14 cellular contexts compared by ENCODE assay signal in the genomic region with DNA sequence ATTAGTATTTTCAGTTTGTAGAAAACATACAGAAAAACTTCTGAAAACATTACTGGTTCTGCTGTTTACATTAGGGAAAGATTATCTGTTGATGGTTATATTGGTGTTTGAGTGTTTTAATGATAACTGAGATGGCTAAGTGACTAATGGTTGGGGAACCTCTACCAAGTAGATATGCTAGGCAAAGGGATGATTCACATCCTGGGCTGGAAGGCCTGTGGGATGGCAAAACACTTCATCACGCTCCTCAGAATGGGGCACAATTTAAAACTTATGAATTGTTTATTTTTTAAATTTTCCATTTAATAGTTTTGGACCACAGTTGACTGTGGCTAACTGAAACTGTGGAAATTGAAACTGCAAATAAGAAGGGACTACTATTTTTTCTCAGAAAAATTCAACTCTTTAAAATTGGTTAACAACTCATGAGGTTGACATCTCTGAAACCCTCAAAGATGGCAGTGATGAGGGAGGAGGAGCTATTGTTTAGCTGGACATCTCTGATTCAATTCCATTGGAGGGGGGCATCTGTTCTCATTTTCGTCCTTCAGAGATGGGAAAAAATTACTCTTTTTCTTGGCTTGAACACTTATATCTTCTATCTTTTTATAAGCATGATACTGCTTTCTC. TPM values are rescaled to one million over a fixed set of nuclear protein-coding genes. Genes with fewer than 3 reads are reported as not detected.
DNase-seq lines count a peak whose midpoint lies in the region; ATAC-seq and TF ChIP-seq lines count a peak whose summit lies in the region.
"Had no signal": no experiment of that assay in that cellular context is flagged by ENCODE, and none has a peak within 500 bp of the region (broad histone marks: within the 10 kb centered on the region; RNA-seq: fewer than 3 reads in every experiment).

No MANE protein-coding gene starts in this region.

- no peak for TF ChIP-seq CTCF in RWPE2 (IDR thresholded peaks at IDR 0.05; ENCODE audit: poor library complexity, severe bottlenecking)

- peaks cover 49% of the 10 kb centered on the region for H3K4me1 Mint-ChIP-seq in activated T-cell treated with anti-CD3 and anti-CD28 coated beads, Interleukin-2, amount 50 U/mL, for 72 hours (ENCODE audit: low read depth)

- peak overlapping the region; percentile 88 for H3K27ac Mint-ChIP-seq in activated T-cell treated with anti-CD3 and anti-CD28 coated beads, Interleukin-2, amount 50 U/mL, for 72 hours
- H3K27ac Mint-ChIP-seq: CD4-positive, CD25-positive, alpha-beta regulatory T cell had no signal

- no peaks in the 10 kb centered on the region for H3K9me3 ChIP-seq in RWPE2 (ENCODE audit: severe bottlenecking)
- H3K9me3 ChIP-seq: esophagus squamous epithelium, spleen had no signal

- no peaks in the 10 kb centered on the region for H3K36me3 Mint-ChIP-seq in activated T-cell treated with anti-CD3 and anti-CD28 coated beads, Interleukin-2, amount 50 U/mL, for 72 hours (ENCODE audit: insufficient read depth in 2 of 2)

- H3K4me3 Mint-ChIP-seq in activated T-cell treated with anti-CD3 and anti-CD28 coated beads, Interleukin-2, amount 50 U/mL, for 72 hours, result peak overlapping the region; percentile 38 to 79
- H3K4me3 Mint-ChIP-seq: CD4-positive, CD25-positive, alpha-beta regulatory T cell; T-cell had no signal

- peak in 1 of 2 donors; percentile 26 for DNase-seq in activated T-cell treated with anti-CD3 and anti-CD28 coated beads, Interleukin-2, amount 50 U/mL, for 72 hours
- DNase-seq in activated T-cell treated with anti-CD3 and anti-CD28 coated beads, Interleukin-2, amount 50 U/mL, for 48 hours, result no peak
- DNase-seq in RWPE2 (ENCODE audit: low spot score), result no peak
- DNase-seq in epithelial cell of prostate (ENCODE audit: low read depth, low spot score), result peak; percentile 16
- no peak for DNase-seq in stimulated activated naive CD8-positive, alpha-beta T cell treated with anti-CD3 and anti-CD28 coated beads, Interleukin-15, Interleukin-2, amounts not matched to agents 100 U/mL and 50 U/mL, for 24 hours
- DNase-seq in HuH-7.5 (ENCODE audit: low spot score), result no peak
- no peak for DNase-seq in COR-L47 (lab: John Stamatoyannopoulos, UW)
- no peak for DNase-seq in activated CD4-positive, alpha-beta T cell treated with anti-CD3 and anti-CD28 coated beads for 1 hour
- DNase-seq: esophagus squamous epithelium, mesendoderm, NCI-H345, spleen, T-cell had no signal

- peaks cover 31% of the 10 kb centered on the region for H3K4me1 ChIP-seq in RWPE2 (ENCODE audit: insufficient read depth, poor library complexity, severe bottlenecking)
- H3K4me1 ChIP-seq: esophagus squamous epithelium had no signal

- H3K27ac ChIP-seq in RWPE2 (ENCODE audit: poor library complexity, severe bottlenecking) (peak overlapping the region; percentile 89), epithelial cell of prostate (peak overlapping the region; percentile 80)
- H3K27ac ChIP-seq: esophagus squamous epithelium, spleen had no signal

- H3K27me3 ChIP-seq in RWPE2 (ENCODE audit: insufficient read depth, poor library complexity, severe bottlenecking), result no peaks in the 10 kb centered on the region
- H3K27me3 ChIP-seq: esophagus squamous epithelium, spleen had no signal

- peak; percentile 79 to 87 for ATAC-seq in activated T-cell treated with anti-CD3 and anti-CD28 coated beads, Interleukin-2, amount 50 U/mL, for 72 hours (replicated peaks in 1 of 2)
- peak; percentile 99 for ATAC-seq in RWPE2 (ENCODE audit: low read depth)
- peak; percentile 91 for ATAC-seq in stimulated activated naive CD8-positive, alpha-beta T cell treated with anti-CD3 and anti-CD28 coated beads, Interleukin-15, Interleukin-2, amounts not matched to agents 100 U/mL and 50 U/mL, for 24 hours

- H3K4me3 ChIP-seq in RWPE2 (ENCODE audit: severe bottlenecking), result no peak overlapping the region
- H3K4me3 ChIP-seq: esophagus squamous epithelium, spleen had no signal

- no peaks in the 10 kb centered on the region; the same call in 1 of the 2 replicates for H3K36me3 ChIP-seq in RWPE2 (ENCODE audit: low read depth)
- H3K36me3 ChIP-seq: esophagus squamous epithelium, spleen had no signal

- H3K9me3 Mint-ChIP-seq in activated T-cell treated with anti-CD3 and anti-CD28 coated beads, Interleukin-2, amount 50 U/mL, for 72 hours, result no peaks in the 10 kb centered on the region
- H3K9me3 Mint-ChIP-seq: CD4-positive, CD25-positive, alpha-beta regulatory T cell; T-cell had no signal

- no peaks in the 10 kb centered on the region for H3K27me3 Mint-ChIP-seq in activated T-cell treated with anti-CD3 and anti-CD28 coated beads, Interleukin-2, amount 50 U/mL, for 72 hours (ENCODE audit: low read depth)
- H3K27me3 Mint-ChIP-seq: CD4-positive, CD25-positive, alpha-beta regulatory T cell; T-cell had no signal

RNA-seq across cellular contexts. Expression of gene PLCXD2, which starts 21.2 kb away (rescaled TPM):
- 10 to 100 TPM in 1 of 2 donors, 1 to 10 TPM in 1; 9.0 to 10.6 TPM for total RNA-seq in activated T-cell treated with anti-CD3 and anti-CD28 coated beads, Interleukin-2, amount 50 U/mL, for 72 hours
